8 cellular contexts compared by ENCODE assay signal in the genomic region with DNA sequence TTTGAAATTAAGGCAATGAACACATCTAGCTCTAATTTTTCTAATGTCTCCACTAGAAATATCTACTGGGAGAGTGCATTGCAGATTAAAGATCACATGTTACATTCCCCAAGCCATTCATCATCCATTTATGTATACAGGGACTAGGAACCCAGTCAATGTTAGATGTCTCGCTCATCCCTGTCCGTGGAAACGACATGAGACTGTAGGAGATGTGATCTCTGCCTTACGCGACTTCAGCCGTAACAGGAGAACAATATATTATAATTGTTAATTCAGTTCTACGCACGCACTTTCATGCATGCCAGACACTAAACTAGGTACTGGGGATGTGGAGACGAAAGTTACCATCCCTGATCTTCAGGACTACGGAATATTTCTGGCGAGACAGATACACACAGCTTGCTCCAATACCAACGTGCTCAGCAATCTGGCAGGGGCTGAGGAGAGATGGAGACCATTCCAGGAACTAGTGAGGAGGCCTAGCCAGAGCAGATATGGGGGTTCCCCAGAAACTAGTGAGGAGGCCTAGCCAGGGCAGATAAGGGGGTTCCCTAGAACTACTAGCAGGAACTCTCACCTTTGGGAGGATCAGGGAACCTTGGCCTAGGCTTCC. TPM values are rescaled to one million over a fixed set of nuclear protein-coding genes. Genes with fewer than 3 reads are reported as not detected.
A peak's percentile ranks its signal among the peaks of the same experiment; 100 is the strongest.
DNase-seq lines count a peak whose midpoint lies in the region; ATAC-seq, FAIRE-seq and TF ChIP-seq lines count a peak whose summit lies in the region.

No MANE protein-coding gene starts in this region.

- no peak for TF ChIP-seq CTCF in spleen (IDR thresholded peaks at IDR 0.05 in 8 of 11, conservative IDR thresholded peaks at IDR 0.05 in 3 of 11)

- intact Hi-C loops in activated T-helper 2 cell treated with anti-CD3 and anti-CD28 coated beads, Interferon-gamma antibody, Interleukin-2, Interleukin-4, amounts not matched to agents 10 μg/mL and 5 μg/mL and 100 μg/mL, durations not matched to agents 14 hours and 24 hours and 36 hours (cut with micrococcal nuclease): loop anchor here (1.0 to 5.0 kb wide), 4 partner anchors 22 to 116 kb away; partner anchors contain the start of genes FOXRED1 and TIRAP
- intact Hi-C loops in spleen (cut with DNase I; ENCODE audit: low total_unique reads): loop anchor here (5.0 kb wide), 1 partner anchor 178 kb away; no protein-coding TSS in a partner anchor

- peak overlapping the region; percentile 88; the same call in 1 of the 2 replicates for H3K4me3 ChIP-seq in iPS DF 6.9 (ENCODE audit: low read length)
- peak overlapping the region; percentile 42 to 88 (median 67) for H3K4me3 ChIP-seq in spleen

- no peaks in the 10 kb centered on the region for H3K9me3 Mint-ChIP-seq in activated T-helper 2 cell treated with anti-CD3 and anti-CD28 coated beads, Interferon-gamma antibody, Interleukin-2, Interleukin-4, amounts not matched to agents 10 μg/mL and 5 μg/mL and 100 μg/mL, durations not matched to agents 14 hours and 24 hours and 36 hours

- H3K27me3 ChIP-seq in iPS DF 6.9 (ENCODE audit: control insufficient read depth, insufficient read depth, low read length) (no peaks in the 10 kb centered on the region), spleen (replicated peaks in 1 of 7) (no peaks in the 10 kb centered on the region)

- H3K27ac Mint-ChIP-seq in activated T-helper 2 cell treated with anti-CD3 and anti-CD28 coated beads, Interferon-gamma antibody, Interleukin-2, Interleukin-4, amounts not matched to agents 10 μg/mL and 5 μg/mL and 100 μg/mL, durations not matched to agents 14 hours and 24 hours and 36 hours: peak overlapping the region; percentile 98

- H3K9me3 ChIP-seq in iPS DF 6.9 (ENCODE audit: control insufficient read depth, insufficient read depth, low read length) (no peaks in the 10 kb centered on the region), spleen (no peaks in the 10 kb centered on the region)

- peak; percentile 19 for ATAC-seq in HG03103 (IDR thresholded peaks at IDR 0.05; ENCODE audit: low read depth, unreplicated experiment)

- H3K36me3 Mint-ChIP-seq in activated T-helper 2 cell treated with anti-CD3 and anti-CD28 coated beads, Interferon-gamma antibody, Interleukin-2, Interleukin-4, amounts not matched to agents 10 μg/mL and 5 μg/mL and 100 μg/mL, durations not matched to agents 14 hours and 24 hours and 36 hours (ENCODE audit: low read depth): peaks cover 52% of the 10 kb centered on the region

- peak overlapping the region; percentile 99 for H3K4me3 Mint-ChIP-seq in activated T-helper 2 cell treated with anti-CD3 and anti-CD28 coated beads, Interferon-gamma antibody, Interleukin-2, Interleukin-4, amounts not matched to agents 10 μg/mL and 5 μg/mL and 100 μg/mL, durations not matched to agents 14 hours and 24 hours and 36 hours (ENCODE audit: low read depth)

- WGBS in iPS DF 6.9 (ENCODE audit: insufficient coverage, insufficient read length): no CpG with 5 or more reads among the region's 12 CpGs
- 47 to 54% (median 50%) methylated on average over 12 of the region's 12 CpGs for WGBS in spleen, 5 donors

- peak; percentile 75 for FAIRE-seq in GM12891 (lab: Jason Lieb, UNC)

- DNase-seq in GM12891 (ENCODE audit: insufficient read length, low spot score) (no peak), iPS DF 6.9 (ENCODE audit: low read depth, low spot score) (no peak), spleen (no peak), NCI-H1105 treated with DMSO at 0.1 percent for 48 hours (lab: John Stamatoyannopoulos, UW) (no peak), SIG-M5 (lab: John Stamatoyannopoulos, UW) (no peak)
- no peak for DNase-seq in activated T-helper 2 cell treated with anti-CD3 and anti-CD28 coated beads, Interferon-gamma antibody, Interleukin-2, Interleukin-4, amounts not matched to agents 10 μg/mL and 5 μg/mL and 100 μg/mL, durations not matched to agents 14 hours and 24 hours and 36 hours (ENCODE audit: low spot score)
- no peak for DNase-seq in stimulated activated naive CD4-positive, alpha-beta T cell treated with Interleukin-2 at 50 U/mL for 16 hours (lab: John Stamatoyannopoulos, UW)

- H3K27me3 Mint-ChIP-seq in activated T-helper 2 cell treated with anti-CD3 and anti-CD28 coated beads, Interferon-gamma antibody, Interleukin-2, Interleukin-4, amounts not matched to agents 10 μg/mL and 5 μg/mL and 100 μg/mL, durations not matched to agents 14 hours and 24 hours and 36 hours (ENCODE audit: low read depth): no peaks in the 10 kb centered on the region

- H3K4me1 ChIP-seq in iPS DF 6.9 (ENCODE audit: control insufficient read depth, insufficient read depth, low read length) (peaks cover 2% of the 10 kb centered on the region; the same call in 1 of the 2 replicates), spleen (peaks cover 10 to 65% (median 39%) of the 10 kb centered on the region in 6 donors)

- peaks cover 27% of the 10 kb centered on the region for H3K4me1 Mint-ChIP-seq in activated T-helper 2 cell treated with anti-CD3 and anti-CD28 coated beads, Interferon-gamma antibody, Interleukin-2, Interleukin-4, amounts not matched to agents 10 μg/mL and 5 μg/mL and 100 μg/mL, durations not matched to agents 14 hours and 24 hours and 36 hours (ENCODE audit: low read depth)

- TF ChIP-seq POLR2A in GM12891 (IDR thresholded peaks at IDR 0.05; ENCODE audit: low read depth, low read length): 0 out of 2 replicates have a peak, but pooled peaks have one; percentile 47
- no peak for TF ChIP-seq POLR2A in spleen (IDR thresholded peaks at IDR 0.05)

- H3K36me3 ChIP-seq in iPS DF 6.9 (ENCODE audit: control insufficient read depth, insufficient read depth, low read length) (no peaks in the 10 kb centered on the region), spleen (peaks cover 0 to 50% (median 5%) of the 10 kb centered on the region in 6 donors)

- H3K27ac ChIP-seq in iPS DF 6.9 (ENCODE audit: low read length): no peak overlapping the region
- peak overlapping the region; percentile 89 to 95 (median 92) for H3K27ac ChIP-seq in spleen

TF ChIP-seq in GM12891, 5 proteins besides CTCF, POLR2A, EP300 and RAD21:
- TF ChIP-seq SPI1 (IDR thresholded peaks at IDR 0.05; ENCODE audit: low read depth, low read length) (no peak), TAF1 (IDR thresholded peaks at IDR 0.05; ENCODE audit: low read depth, low read length) (no peak), PAX5 (IDR thresholded peaks at IDR 0.05; ENCODE audit: insufficient read depth, low read length, severe bottlenecking) (no peak), POU2F2 (IDR thresholded peaks at IDR 0.05; ENCODE audit: low read depth, low read length) (no peak), POLR2AphosphoS5 (IDR thresholded peaks at IDR 0.05; ENCODE audit: low read depth, low read length) (no peak)

RNA-seq across cellular contexts. Expression of gene DCPS, which starts 0.7 kb away (rescaled TPM):
- 45.3 TPM for polyA plus RNA-seq in GM12891 (2012; ENCODE audit: low read depth, missing spikeins)
- total RNA-seq in activated T-helper 2 cell treated with anti-CD3 and anti-CD28 coated beads, Interferon-gamma antibody, Interleukin-2, Interleukin-4, amounts not matched to agents 10 μg/mL and 5 μg/mL and 100 μg/mL, durations not matched to agents 14 hours and 24 hours and 36 hours: 39.8 and 42.1 TPM in 2 replicates
- total RNA-seq in spleen: 10 to 100 TPM; 17.4 to 30.8 (median 21.1) TPM
- 10 to 100 TPM; 23.9 to 35.2 (median 30.4) TPM for polyA plus RNA-seq in spleen

RNA-seq across cellular contexts. Expression of gene TIRAP, which starts 21.7 kb away (rescaled TPM):
- 3.9 TPM for polyA plus RNA-seq in GM12891 (2012; ENCODE audit: low read depth, missing spikeins)
- 15.9 TPM in 2 replicates for total RNA-seq in activated T-helper 2 cell treated with anti-CD3 and anti-CD28 coated beads, Interferon-gamma antibody, Interleukin-2, Interleukin-4, amounts not matched to agents 10 μg/mL and 5 μg/mL and 100 μg/mL, durations not matched to agents 14 hours and 24 hours and 36 hours
- 10 to 100 TPM; 15.4 to 23.5 (median 18.5) TPM for total RNA-seq in spleen
- 1 to 10 TPM; 2.6 to 7.3 (median 3.0) TPM for polyA plus RNA-seq in spleen

RNA-seq across cellular contexts. Expression of gene FOXRED1, which starts 35.6 kb away (rescaled TPM):
- polyA plus RNA-seq in GM12891 (2012; ENCODE audit: low read depth, missing spikeins): 23.0 TPM
- total RNA-seq in activated T-helper 2 cell treated with anti-CD3 and anti-CD28 coated beads, Interferon-gamma antibody, Interleukin-2, Interleukin-4, amounts not matched to agents 10 μg/mL and 5 μg/mL and 100 μg/mL, durations not matched to agents 14 hours and 24 hours and 36 hours: 48.7 and 52.3 TPM in 2 replicates
- total RNA-seq in spleen: 10 to 100 TPM; 26.1 to 48.1 (median 32.0) TPM
- 10 to 100 TPM; 20.5 to 31.6 (median 23.3) TPM for polyA plus RNA-seq in spleen

RNA-seq across cellular contexts. Expression of gene SRPRA, which starts 35.9 kb away (rescaled TPM):
- polyA plus RNA-seq in GM12891 (2012; ENCODE audit: low read depth, missing spikeins): 76.3 TPM
- 175 and 177 TPM in 2 replicates for total RNA-seq in activated T-helper 2 cell treated with anti-CD3 and anti-CD28 coated beads, Interferon-gamma antibody, Interleukin-2, Interleukin-4, amounts not matched to agents 10 μg/mL and 5 μg/mL and 100 μg/mL, durations not matched to agents 14 hours and 24 hours and 36 hours
- total RNA-seq in spleen: 100 to 1,000 TPM; 103 to 130 (median 117) TPM
- 10 to 100 TPM; 30.9 to 35.3 (median 32.0) TPM for polyA plus RNA-seq in spleen

RNA-seq across cellular contexts. Expression of gene ST3GAL4, which starts 50.9 kb away (rescaled TPM):
- polyA plus RNA-seq in GM12891 (2012; ENCODE audit: low read depth, missing spikeins): 3.5 TPM
- total RNA-seq in activated T-helper 2 cell treated with anti-CD3 and anti-CD28 coated beads, Interferon-gamma antibody, Interleukin-2, Interleukin-4, amounts not matched to agents 10 μg/mL and 5 μg/mL and 100 μg/mL, durations not matched to agents 14 hours and 24 hours and 36 hours: 12.4 and 14.4 TPM in 2 replicates
- total RNA-seq in spleen: 100 to 1,000 TPM in 1 of 7 donors, 10 to 100 TPM in 6; 41.2 to 102 (median 53.0) TPM
- 10 to 100 TPM; 12.8 to 25.0 (median 22.4) TPM for polyA plus RNA-seq in spleen
